ENCODE assay signal across 23 cellular contexts in genomic region chr2:55063226-55063625, GRCh38. TPM values are rescaled to one million over a fixed set of nuclear protein-coding genes. Genes with fewer than 3 reads are reported as not detected.
DNase-seq lines count a peak whose midpoint lies in the region; ATAC-seq and TF ChIP-seq lines count a peak whose summit lies in the region.
"Had no signal": no experiment of that assay in that cellular context is flagged by ENCODE, and none has a peak within 500 bp of the region (broad histone marks: within the 10 kb centered on the region; RNA-seq: fewer than 3 reads in every experiment).

No MANE protein-coding gene starts in this region.

- intact Hi-C loops in activated CD8-positive, alpha-beta T cell treated with anti-CD3 and anti-CD28 coated beads for 36 hours (cut with micrococcal nuclease), result no loop called here
- intact Hi-C loops in left colon (cut with DNase I, micrococcal nuclease), result no loop called here

- H3K36me3 Mint-ChIP-seq in activated CD8-positive, alpha-beta T cell treated with anti-CD3 and anti-CD28 coated beads for 36 hours (ENCODE audit: low read depth), result no peaks in the 10 kb centered on the region
- H3K36me3 Mint-ChIP-seq in activated CD8-positive, alpha-beta T cell treated with anti-CD3 and anti-CD28 coated beads, Interleukin-2, amount 10 ng/mL, durations not matched to agents 7 days and 5 days (ENCODE audit: low read depth), result peaks cover 3% of the 10 kb centered on the region
- no peaks in the 10 kb centered on the region for H3K36me3 Mint-ChIP-seq in endothelial cell (ENCODE audit: low read depth, unreplicated experiment)

- no peaks in the 10 kb centered on the region for H3K9me3 Mint-ChIP-seq in activated CD8-positive, alpha-beta T cell treated with anti-CD3 and anti-CD28 coated beads for 36 hours
- no peaks in the 10 kb centered on the region for H3K9me3 Mint-ChIP-seq in activated CD8-positive, alpha-beta T cell treated with anti-CD3 and anti-CD28 coated beads, Interleukin-2, amount 10 ng/mL, durations not matched to agents 7 days and 5 days (ENCODE audit: insufficient read depth)
- no peaks in the 10 kb centered on the region for H3K9me3 Mint-ChIP-seq in endothelial cell (ENCODE audit: unreplicated experiment)
- H3K9me3 Mint-ChIP-seq: activated B cell treated with CpG ODN at 0.5 μM for 24 hours; activated naive CD4-positive, alpha-beta T cell treated with anti-CD3 and anti-CD28 coated beads for 36 hours; activated T-cell treated with anti-CD3 and anti-CD28 coated beads, Interleukin-2, amount 50 U/mL, for 4 hours; stimulated activated naive CD8-positive, alpha-beta T cell treated with anti-CD3 and anti-CD28 coated beads, Interleukin-15, Interleukin-2, amounts not matched to agents 100 ng/mL and 50 ng/mL, for 24 hours had no signal

- H3K4me3 Mint-ChIP-seq in activated CD8-positive, alpha-beta T cell treated with anti-CD3 and anti-CD28 coated beads for 36 hours, result no peak overlapping the region
- H3K4me3 Mint-ChIP-seq in activated CD8-positive, alpha-beta T cell treated with anti-CD3 and anti-CD28 coated beads, Interleukin-2, amount 10 ng/mL, durations not matched to agents 7 days and 5 days, result no peak overlapping the region
- no peak overlapping the region for H3K4me3 Mint-ChIP-seq in endothelial cell (ENCODE audit: unreplicated experiment)
- H3K4me3 Mint-ChIP-seq: activated B cell treated with CpG ODN at 0.5 μM for 24 hours; activated naive CD4-positive, alpha-beta T cell treated with anti-CD3 and anti-CD28 coated beads for 36 hours; activated T-cell treated with anti-CD3 and anti-CD28 coated beads, Interleukin-2, amount 50 U/mL, for 4 hours; stimulated activated naive CD8-positive, alpha-beta T cell treated with anti-CD3 and anti-CD28 coated beads, Interleukin-15, Interleukin-2, amounts not matched to agents 100 ng/mL and 50 ng/mL, for 24 hours had no signal

- no peak overlapping the region for H3K27ac Mint-ChIP-seq in activated CD8-positive, alpha-beta T cell treated with anti-CD3 and anti-CD28 coated beads for 36 hours
- no peak overlapping the region for H3K27ac Mint-ChIP-seq in activated CD8-positive, alpha-beta T cell treated with anti-CD3 and anti-CD28 coated beads, Interleukin-2, amount 10 ng/mL, durations not matched to agents 7 days and 5 days
- H3K27ac Mint-ChIP-seq in endothelial cell (ENCODE audit: unreplicated experiment), result no peak overlapping the region
- H3K27ac Mint-ChIP-seq: activated B cell treated with CpG ODN at 0.5 μM for 24 hours; activated naive CD4-positive, alpha-beta T cell treated with anti-CD3 and anti-CD28 coated beads for 36 hours; stimulated activated naive CD8-positive, alpha-beta T cell treated with anti-CD3 and anti-CD28 coated beads, Interleukin-15, Interleukin-2, amounts not matched to agents 100 ng/mL and 50 ng/mL, for 24 hours had no signal

- CTCF ChIA-PET in activated CD8-positive, alpha-beta T cell treated with anti-CD3 and anti-CD28 coated beads for 36 hours (lab: Charles Lee), result interaction anchor here (1.4 kb wide), 1 partner anchor 105 kb away, joined by 6 read pairs; no protein-coding TSS in a partner anchor
- CTCF ChIA-PET in activated CD8-positive, alpha-beta T cell treated with anti-CD3 and anti-CD28 coated beads, Interleukin-2, amount 10 ng/mL, durations not matched to agents 7 days and 5 days (lab: Charles Lee), result no interaction called here

- no peak for DNase-seq in activated CD8-positive, alpha-beta T cell treated with anti-CD3 and anti-CD28 coated beads for 36 hours
- DNase-seq in activated CD8-positive, alpha-beta T cell treated with anti-CD3 and anti-CD28 coated beads, Interleukin-2, amount 10 ng/mL, durations not matched to agents 7 days and 5 days, result no peak
- peak; percentile 91 for DNase-seq in NCI-H524 treated with DMSO at 0.1 percent for 48 hours (lab: John Stamatoyannopoulos, UW)
- DNase-seq in cerebellar cortex (ENCODE audit: low spot score), result peak; percentile 77
- DNase-seq in endothelial cell (ENCODE audit: low spot score), result no peak
- no peak for DNase-seq in left colon
- DNase-seq: activated B cell treated with CpG ODN at 0.5 μM for 24 hours; activated CD8-positive, alpha-beta memory T cell treated with anti-CD3 and anti-CD28 coated beads for 24 hours; activated T-cell treated with anti-CD3 and anti-CD28 coated beads, Interleukin-2, amount 50 U/mL, for 4 hours; BE2C; foreskin fibroblast; GOT3; hypothalamus; NCI-H1092 treated with DMSO at 0.1 percent for 48 hours; NCI-H2029 treated with DMSO at 0.1 percent for 48 hours; NCI-H510A treated with DMSO at 0.1 percent for 48 hours; occipital lobe; stimulated activated CD4-positive, alpha-beta T cell treated with anti-CD3 and anti-CD28 coated beads, Interleukin-4, amount 100 ng/mL, for 24 hours; tibial artery had no signal

- TF ChIP-seq CTCF in activated CD8-positive, alpha-beta T cell treated with anti-CD3 and anti-CD28 coated beads for 36 hours (IDR thresholded peaks at IDR 0.05), result no peak
- no peak for TF ChIP-seq CTCF in endothelial cell (IDR thresholded peaks at IDR 0.05; ENCODE audit: unreplicated experiment)

- ATAC-seq in activated CD8-positive, alpha-beta T cell treated with anti-CD3 and anti-CD28 coated beads for 36 hours, result peak; percentile 60
- no peak for ATAC-seq in activated CD8-positive, alpha-beta T cell treated with anti-CD3 and anti-CD28 coated beads, Interleukin-2, amount 10 ng/mL, durations not matched to agents 7 days and 5 days
- ATAC-seq in GM19467 (IDR thresholded peaks at IDR 0.05; ENCODE audit: unreplicated experiment), result no peak
- no peak for ATAC-seq in HG03571 (IDR thresholded peaks at IDR 0.05; ENCODE audit: unreplicated experiment)
- no peak for ATAC-seq in left colon

- peaks cover 7% of the 10 kb centered on the region for H3K4me1 Mint-ChIP-seq in activated CD8-positive, alpha-beta T cell treated with anti-CD3 and anti-CD28 coated beads for 36 hours (ENCODE audit: low read depth)
- peaks cover 9% of the 10 kb centered on the region for H3K4me1 Mint-ChIP-seq in activated CD8-positive, alpha-beta T cell treated with anti-CD3 and anti-CD28 coated beads, Interleukin-2, amount 10 ng/mL, durations not matched to agents 7 days and 5 days (ENCODE audit: low read depth)
- H3K4me1 Mint-ChIP-seq in endothelial cell (ENCODE audit: unreplicated experiment), result no peaks in the 10 kb centered on the region
- H3K4me1 Mint-ChIP-seq: activated B cell treated with CpG ODN at 0.5 μM for 24 hours had no signal

- POLR2A ChIA-PET in activated CD8-positive, alpha-beta T cell treated with anti-CD3 and anti-CD28 coated beads for 36 hours (lab: Charles Lee), result interaction anchor here (0.6 kb wide), 1 partner anchor 30 kb away, joined by 3 read pairs; no protein-coding TSS in a partner anchor
- POLR2A ChIA-PET in activated CD8-positive, alpha-beta T cell treated with anti-CD3 and anti-CD28 coated beads, Interleukin-2, amount 10 ng/mL, durations not matched to agents 7 days and 5 days (lab: Charles Lee), result no interaction called here

- no peaks in the 10 kb centered on the region for H3K27me3 Mint-ChIP-seq in activated CD8-positive, alpha-beta T cell treated with anti-CD3 and anti-CD28 coated beads for 36 hours
- no peaks in the 10 kb centered on the region for H3K27me3 Mint-ChIP-seq in activated CD8-positive, alpha-beta T cell treated with anti-CD3 and anti-CD28 coated beads, Interleukin-2, amount 10 ng/mL, durations not matched to agents 7 days and 5 days (ENCODE audit: low read depth)
- H3K27me3 Mint-ChIP-seq in endothelial cell (ENCODE audit: unreplicated experiment), result no peaks in the 10 kb centered on the region
- H3K27me3 Mint-ChIP-seq: activated B cell treated with CpG ODN at 0.5 μM for 24 hours; stimulated activated naive CD8-positive, alpha-beta T cell treated with anti-CD3 and anti-CD28 coated beads, Interleukin-15, Interleukin-2, amounts not matched to agents 100 ng/mL and 50 ng/mL, for 24 hours had no signal

RNA-seq across cellular contexts. Expression of gene RTN4, which starts 13.0 kb away (rescaled TPM):
- 10 to 100 TPM; 81.5 to 85.0 TPM for total RNA-seq in activated CD8-positive, alpha-beta T cell treated with anti-CD3 and anti-CD28 coated beads for 36 hours
- total RNA-seq in activated CD8-positive, alpha-beta T cell treated with anti-CD3 and anti-CD28 coated beads, Interleukin-2, amount 10 ng/mL, durations not matched to agents 7 days and 5 days, result 10 to 100 TPM; 90.3 to 93.9 TPM
- total RNA-seq in endothelial cell (ENCODE audit: unreplicated experiment) (264 TPM), left colon (100 to 1,000 TPM; 237 to 280 TPM)

Comparison
In these comparisons a context has a peak if more than half of its experiments do, and no peak if none do; other contexts are left out.
1. DNase-seq: peak in NCI-H524 treated with DMSO at 0.1 percent for 48 hours (single experiment) and cerebellar cortex (single experiment); none in activated CD8-positive, alpha-beta T cell treated with anti-CD3 and anti-CD28 coated beads for 36 hours (single experiment), activated CD8-positive, alpha-beta T cell treated with anti-CD3 and anti-CD28 coated beads, Interleukin-2, amount 10 ng/mL, durations not matched to agents 7 days and 5 days (single experiment), endothelial cell (single experiment) and left colon (0 of 2).